ENCODE assay signal across 1 cellular context in genomic region chr5:42872865-42873264, GRCh38.
A peak's percentile ranks its signal among the peaks of the same experiment; 100 is the strongest.
TF ChIP-seq lines count a peak whose summit lies in the region.

No MANE protein-coding gene starts in this region.

TF ChIP-seq in K562, 482 proteins besides CTCF, POLR2A, EP300 and RAD21 (continued from another document):
- TF ChIP-seq ZBTB11 (CRISPR knock-in tag; IDR thresholded peaks at IDR 0.05) (0 out of 6 replicates have a peak, but pooled peaks of 1 of the 3 experiments have one; percentile 51), TAF15 (IDR thresholded peaks at IDR 0.05; ENCODE audit: low read depth, low read length) (no peak), ZNF707 (CRISPR knock-in tag; conservative IDR thresholded peaks at IDR 0.05) (no peak), WHSC1 (IDR thresholded peaks at IDR 0.05; ENCODE audit: low read length) (no peak), NCOR1 (IDR thresholded peaks at IDR 0.05) (peak; percentile 95), PATZ1 (CRISPR knock-in tag; IDR thresholded peaks at IDR 0.05; ENCODE audit: borderline replicate concordance) (no peak), RNF2 (IDR thresholded peaks at IDR 0.05) (peak; percentile 76; the same call in 1 of the 2 replicates), FOXM1 (IDR thresholded peaks at IDR 0.05; ENCODE audit: low read depth) (peak; percentile 84), FOXM1 (CRISPR knock-in tag; IDR thresholded peaks at IDR 0.05; ENCODE audit: low read depth) (no peak), HMGN3 (IDR thresholded peaks at IDR 0.05; ENCODE audit: borderline replicate concordance, extremely low read depth, insufficient read length, low read depth, low read length) (peak; percentile 44), ZNF589 (CRISPR knock-in tag; IDR thresholded peaks at IDR 0.05; ENCODE audit: low read depth) (peak; percentile 76), SETDB1 (IDR thresholded peaks at IDR 0.05; ENCODE audit: low read length) (no peak), ZNF280B (CRISPR knock-in tag; IDR thresholded peaks at IDR 0.05) (no peak), RBM17 (IDR thresholded peaks at IDR 0.05; ENCODE audit: borderline replicate concordance, low read depth, low read length) (no peak), BCL6 (CRISPR knock-in tag; IDR thresholded peaks at IDR 0.05) (no peak), NFE2L1 (tag; IDR thresholded peaks at IDR 0.05; ENCODE audit: borderline replicate concordance, low read depth) (no peak), DMBX1 (CRISPR knock-in tag; IDR thresholded peaks at IDR 0.05; ENCODE audit: borderline replicate concordance) (peak; percentile 86), HNRNPL (IDR thresholded peaks at IDR 0.05; ENCODE audit: low read depth, low read length) (no peak), SREBF2 (CRISPR knock-in tag; IDR thresholded peaks at IDR 0.05) (no peak), PHB (CRISPR knock-in tag; IDR thresholded peaks at IDR 0.05) (no peak), SMARCA4 (IDR thresholded peaks at IDR 0.05) (peak; percentile 92), BMI1 (IDR thresholded peaks at IDR 0.05; ENCODE audit: low read length) (no peak), RBM25 (IDR thresholded peaks at IDR 0.05; ENCODE audit: low read depth, low read length, severe bottlenecking) (no peak), SMAD4 (CRISPR knock-in tag; conservative IDR thresholded peaks at IDR 0.05) (peak; percentile 91), GATAD2B (IDR thresholded peaks at IDR 0.05; ENCODE audit: borderline replicate concordance) (0 out of 2 replicates have a peak, but pooled peaks have one; percentile 45), ZNF717 (CRISPR knock-in tag; IDR thresholded peaks at IDR 0.05) (no peak), ZNF232 (CRISPR knock-in tag; IDR thresholded peaks at IDR 0.05) (no peak), TRIM28 (IDR thresholded peaks at IDR 0.05) (peak; percentile 22; the same call in 1 of the 2 replicates), EZH2 (IDR thresholded peaks at IDR 0.05; ENCODE audit: borderline replicate concordance, low read depth, low read length) (no peak), ZNF316 (IDR thresholded peaks at IDR 0.05) (no peak), KDM4B (IDR thresholded peaks at IDR 0.05; ENCODE audit: borderline replicate concordance in 2 of 2, low read depth in 1 of 2) (no peak), ZNF407 (IDR thresholded peaks at IDR 0.05; ENCODE audit: low read depth) (no peak), HNRNPH1 (optimal IDR thresholded peaks at IDR 0.05; ENCODE audit: low read depth, low read length) (no peak), HBP1 (CRISPR knock-in tag; IDR thresholded peaks at IDR 0.05) (no peak)
TF ChIP-seq in K562: peak in this region for 97.
